19 cellular contexts compared by ENCODE assay signal in the genomic region with DNA sequence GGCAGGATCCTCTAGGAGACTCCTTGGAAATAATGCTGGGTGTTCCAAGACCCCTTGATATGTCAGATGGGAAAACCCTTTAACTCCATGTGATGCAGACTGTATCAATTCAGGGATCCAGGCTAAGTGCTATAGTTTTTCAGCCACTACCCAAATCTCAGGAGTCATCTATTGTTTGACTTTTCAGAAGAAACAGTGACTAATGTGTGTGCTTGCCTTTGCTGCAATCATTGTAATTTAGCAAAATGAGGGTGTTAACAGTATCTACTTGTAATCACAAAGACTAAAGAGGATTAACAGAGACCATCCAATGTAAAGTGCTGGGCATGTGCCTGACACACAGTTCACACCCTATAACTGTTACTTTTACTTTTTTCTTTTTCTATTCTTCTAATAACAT.
A peak's percentile ranks its signal among the peaks of the same experiment; 100 is the strongest.
DNase-seq lines count a peak whose midpoint lies in the region; ATAC-seq and TF ChIP-seq lines count a peak whose summit lies in the region.
"Had no signal": no experiment of that assay in that cellular context is flagged by ENCODE, and none has a peak within 500 bp of the region (broad histone marks: within the 10 kb centered on the region; RNA-seq: fewer than 3 reads in every experiment).

No MANE protein-coding gene starts in this region.

- ATAC-seq in foreskin keratinocyte (peak; percentile 43), HG03159 (IDR thresholded peaks at IDR 0.05; ENCODE audit: unreplicated experiment) (no peak)
- no peak for ATAC-seq in stimulated activated naive CD8-positive, alpha-beta T cell treated with anti-CD3 and anti-CD28 coated beads, Interleukin-15, Interleukin-2, amounts not matched to agents 100 U/mL and 50 U/mL, for 24 hours
- ATAC-seq: A549; CD8-positive, alpha-beta T cell; GM23338; HCT116 had no signal

- H3K36me3 ChIP-seq in A673 (ENCODE audit: insufficient read depth, low read length, poor library complexity, severe bottlenecking): no peaks in the 10 kb centered on the region

- H3K9me3 ChIP-seq in A673 (ENCODE audit: low read depth, low read length, poor library complexity, severe bottlenecking): no peaks in the 10 kb centered on the region
- H3K9me3 ChIP-seq: A549, Caco-2 had no signal

- no TSS peak for BruUV-seq in A673 (replicated peaks; lab: Mats Ljungman, UMichigan)

- H3K27me3 ChIP-seq in foreskin keratinocyte (no peaks in the 10 kb centered on the region), A673 (replicated peaks; ENCODE audit: insufficient read depth, low read depth, low read length, poor library complexity) (no peaks in the 10 kb centered on the region)

- CTCF ChIA-PET in A673 (lab: Charles Lee): no interaction called here

- no peak for TF ChIP-seq CTCF in epithelial cell of esophagus (IDR thresholded peaks at IDR 0.05; ENCODE audit: insufficient read depth, low read depth, low read length, missing control alignments)
- no peak for TF ChIP-seq CTCF in foreskin keratinocyte (conservative IDR thresholded peaks at IDR 0.05)
- TF ChIP-seq CTCF in A673 (conservative IDR thresholded peaks at IDR 0.05; ENCODE audit: low read depth, low read length): no peak

- peak; percentile 7 for DNase-seq in NCI-H69 (lab: John Stamatoyannopoulos, UW)
- peak; percentile 59 for DNase-seq in epithelial cell of esophagus (ENCODE audit: low read depth)
- DNase-seq in foreskin keratinocyte: no peak
- no peak for DNase-seq in A673 (ENCODE audit: low spot score)
- no peak for DNase-seq in stimulated activated naive CD8-positive, alpha-beta T cell treated with anti-CD3 and anti-CD28 coated beads, Interleukin-15, Interleukin-2, amounts not matched to agents 100 U/mL and 50 U/mL, for 24 hours
- DNase-seq in activated CD4-positive, alpha-beta T cell treated with anti-CD3 and anti-CD28 coated beads for 4 hours: no peak
- DNase-seq: 8988T; C1 segment of cervical spinal cord; Caco-2; CD4-positive, CD25-positive, alpha-beta regulatory T cell; CD8-positive, alpha-beta T cell; DMS153; DND-41; H9; HFFc6 had no signal

- POLR2A ChIA-PET in A673 (lab: Charles Lee; ENCODE audit: low non-redundant PET): no interaction called here

- intact Hi-C loops in A673 (cut with micrococcal nuclease; ENCODE audit: unreplicated experiment): no loop called here

- H3K4me3 ChIP-seq in epithelial cell of esophagus (ENCODE audit: low read length) (no peak overlapping the region), A673 (ENCODE audit: low read depth, low read length, poor library complexity, severe bottlenecking) (no peak overlapping the region)
- H3K4me3 ChIP-seq: A549, GM23338 had no signal

- H3K4me1 ChIP-seq in foreskin keratinocyte: peaks cover under 1% of the 10 kb centered on the region
- H3K4me1 ChIP-seq in A673 (ENCODE audit: insufficient read depth, low read length, poor library complexity, severe bottlenecking): no peaks in the 10 kb centered on the region
- H3K4me1 ChIP-seq: Caco-2 had no signal

- H3K27ac ChIP-seq in foreskin keratinocyte (no peak overlapping the region), A673 (ENCODE audit: low read depth, low read length, poor library complexity, severe bottlenecking) (no peak overlapping the region)
- H3K27ac ChIP-seq: A549 had no signal

Comparison
In these comparisons a context has a peak if more than half of its experiments do, and no peak if none do; other contexts are left out.
1. DNase-seq: peak in NCI-H69 (single experiment) and epithelial cell of esophagus (single experiment); none in foreskin keratinocyte (0 of 2), A673 (single experiment), stimulated activated naive CD8-positive, alpha-beta T cell treated with anti-CD3 and anti-CD28 coated beads, Interleukin-15, Interleukin-2, amounts not matched to agents 100 U/mL and 50 U/mL, for 24 hours (single experiment) and activated CD4-positive, alpha-beta T cell treated with anti-CD3 and anti-CD28 coated beads for 4 hours (0 of 2).